In the genomic region with DNA sequence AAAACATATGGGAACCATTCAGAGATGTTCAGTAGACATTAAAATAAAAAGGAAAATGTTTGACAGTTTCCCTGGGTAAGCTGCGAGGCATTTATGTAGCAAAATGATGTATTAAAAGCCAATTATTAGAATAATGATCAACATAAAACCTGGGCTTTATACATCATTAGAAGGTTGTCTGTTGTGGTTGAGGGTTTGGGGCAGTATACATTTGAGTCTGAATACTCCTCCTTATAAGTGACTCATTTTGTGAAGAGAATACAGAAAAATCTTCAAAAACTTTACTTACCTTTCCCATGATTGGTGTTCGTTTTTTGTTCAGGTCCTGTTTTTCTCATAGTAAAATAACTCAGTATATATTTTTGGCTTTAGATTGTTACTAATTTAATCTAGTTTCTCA, we compare ENCODE assay signal across 13 cellular contexts.
A peak's percentile ranks its signal among the peaks of the same experiment; 100 is the strongest.
DNase-seq lines count a peak whose midpoint lies in the region; ATAC-seq and TF ChIP-seq lines count a peak whose summit lies in the region.
"Had no signal": no experiment of that assay in that cellular context is flagged by ENCODE, and none has a peak within 500 bp of the region (broad histone marks: within the 10 kb centered on the region; RNA-seq: fewer than 3 reads in every experiment).

No MANE protein-coding gene starts in this region.

- no peak overlapping the region for H3K4me3 ChIP-seq in GM06990 (replicated peaks; ENCODE audit: low read depth, low read length)
- no peak overlapping the region for H3K4me3 ChIP-seq in Karpas-422 (ENCODE audit: low read length)
- H3K4me3 ChIP-seq in SU-DHL-6 (ENCODE audit: insufficient read depth, low read length, poor library complexity, severe bottlenecking), result no peak overlapping the region
- H3K4me3 ChIP-seq: HAP-1 had no signal

- H3K27ac ChIP-seq in Karpas-422 (ENCODE audit: low read length), result peak overlapping the region; percentile 47
- H3K27ac ChIP-seq in SU-DHL-6 (ENCODE audit: low read depth, low read length), result peak overlapping the region; percentile 31; the same call in 1 of the 2 replicates

- H3K9me3 ChIP-seq in Karpas-422 (ENCODE audit: low read length) (no peaks in the 10 kb centered on the region), SU-DHL-6 (ENCODE audit: insufficient read depth, low read length) (no peaks in the 10 kb centered on the region)
- H3K9me3 ChIP-seq: BE2C, HAP-1 had no signal

- peak; percentile 26 for DNase-seq in GM06990 (ENCODE audit: extremely low read depth, insufficient read length)
- no peak for DNase-seq in Karpas-422
- no peak for DNase-seq in G401 (ENCODE audit: low spot score)
- DNase-seq in activated effector memory CD4-positive, alpha-beta T cell treated with anti-CD3 and anti-CD28 coated beads, Interleukin-2, amount 50 U/mL, for 16 hours, result no peak
- no peak for DNase-seq in NCI-H1105 (lab: John Stamatoyannopoulos, UW)
- DNase-seq: BE2C; CD8-positive, alpha-beta T cell; DMS79 treated with DMSO at 0.1 percent for 48 hours; EL; GDM1 had no signal

- H3K36me3 ChIP-seq in GM06990 (ENCODE audit: control insufficient read depth, insufficient read depth, low read length) (no peaks in the 10 kb centered on the region; the same call in 1 of the 2 replicates), Karpas-422 (ENCODE audit: insufficient read depth, low read length) (peaks cover 9% of the 10 kb centered on the region; the same call in 1 of the 2 replicates), SU-DHL-6 (ENCODE audit: low read length) (peaks cover 10% of the 10 kb centered on the region; the same call in 1 of the 2 replicates)
- H3K36me3 ChIP-seq: HAP-1 had no signal

- H3K9ac ChIP-seq in Karpas-422 (ENCODE audit: low read length), result no peak overlapping the region
- no peak overlapping the region for H3K9ac ChIP-seq in SU-DHL-6 (ENCODE audit: low read length)

- H3K9me2 ChIP-seq in Karpas-422 (replicated peaks; ENCODE audit: insufficient read depth, low read length) (no peaks in the 10 kb centered on the region), SU-DHL-6 (replicated peaks; ENCODE audit: insufficient read depth, low read length) (no peaks in the 10 kb centered on the region)

- H4K20me1 ChIP-seq in Karpas-422 (ENCODE audit: insufficient read depth, low read depth, low read length) (no peaks in the 10 kb centered on the region), SU-DHL-6 (ENCODE audit: low read depth, low read length) (peaks cover 43% of the 10 kb centered on the region)

- peaks cover 58% of the 10 kb centered on the region for H3F3A ChIP-seq in SU-DHL-6 (ENCODE audit: insufficient read depth)

- no peak overlapping the region for H2AFZ ChIP-seq in Karpas-422 (ENCODE audit: low read length)
- H2AFZ ChIP-seq in SU-DHL-6 (ENCODE audit: low read depth, low read length, severe bottlenecking), result no peak overlapping the region

- H3K79me2 ChIP-seq in Karpas-422 (ENCODE audit: low read length) (peaks cover 86% of the 10 kb centered on the region), SU-DHL-6 (ENCODE audit: insufficient read depth, low read length) (peaks cover 99% of the 10 kb centered on the region)

- H3K4me2 ChIP-seq in Karpas-422 (ENCODE audit: low read depth, low read length, poor library complexity, severe bottlenecking) (no peak overlapping the region), SU-DHL-6 (ENCODE audit: low read depth, low read length, poor library complexity, severe bottlenecking) (peak overlapping the region; percentile 45)

- ATAC-seq in GM18870 (IDR thresholded peaks at IDR 0.05; ENCODE audit: unreplicated experiment), result no peak
- ATAC-seq: CD8-positive, alpha-beta T cell had no signal

- TF ChIP-seq CTCF in GM06990 (IDR thresholded peaks at IDR 0.05; ENCODE audit: insufficient read depth, low read length, poor library complexity, severe bottlenecking) (no peak), SU-DHL-6 (IDR thresholded peaks at IDR 0.05; ENCODE audit: insufficient read depth, low read length, poor library complexity, severe bottlenecking) (no peak)

- in situ Hi-C loops in G401 (cut with HindIII; ENCODE audit: low sequenced_read_pairs), result no loop called here

- peaks cover 76% of the 10 kb centered on the region for H3K4me1 ChIP-seq in Karpas-422 (ENCODE audit: low read length)

- H3K27me3 ChIP-seq in GM06990 (replicated peaks; ENCODE audit: control insufficient read depth, insufficient read depth, low read length) (no peaks in the 10 kb centered on the region), Karpas-422 (ENCODE audit: low read length) (no peaks in the 10 kb centered on the region), SU-DHL-6 (ENCODE audit: low read length) (no peaks in the 10 kb centered on the region)
- H3K27me3 ChIP-seq: BE2C had no signal
